8 cellular contexts compared by ENCODE assay signal in genomic region chr2:98608118-98608961, GRCh38. TPM values are rescaled to one million over a fixed set of nuclear protein-coding genes. Genes with fewer than 3 reads are reported as not detected.
DNase-seq lines count a peak whose midpoint lies in the region; ATAC-seq and TF ChIP-seq lines count a peak whose summit lies in the region.

TSS of gene COA5 (minus strand) at chr2:98608512. CDS start at chr2:98608405, 107 bp downstream.
TSS of gene UNC50 (plus strand) at chr2:98608589. CDS start at chr2:98609760, 1,171 bp downstream.

- H3K4me3 ChIP-seq in Peyer's patch, result peak within 1 kb of the TSS; percentile 62 to 85 (median 79)
- H3K4me3 ChIP-seq in esophagus squamous epithelium, result peak within 1 kb of the TSS; percentile 92 to 99 (median 95)

- intact Hi-C loops in esophagus squamous epithelium (cut with DNase I), result loop anchor here (5.0 kb wide), 1 partner anchor 41 kb away; no protein-coding TSS in a partner anchor

- peak within 1 kb of the TSS; percentile 96 for H3K27ac ChIP-seq in KOPT-K1 (ENCODE audit: low read depth, low read length, poor library complexity, severe bottlenecking)
- H3K27ac ChIP-seq in Peyer's patch, result peak within 1 kb of the TSS; percentile 90 to 95 (median 92)
- peak within 1 kb of the TSS; percentile 94 to 97 (median 96) for H3K27ac ChIP-seq in esophagus squamous epithelium

- peak; percentile 71 for DNase-seq in DMS79 (lab: John Stamatoyannopoulos, UW)
- DNase-seq in Peyer's patch, result peak; percentile 85 to 95 (median 93)
- DNase-seq in activated T-cell treated with anti-CD3 and anti-CD28 coated beads, Interleukin-2, amount 50 U/mL, for 48 hours, result peak; percentile 91 to 95
- peak; percentile 33 for DNase-seq in esophagus squamous epithelium (lab: John Stamatoyannopoulos, UW)
- peak; percentile 92 for DNase-seq in myocyte (ENCODE audit: low read depth)
- peak; percentile 68 to 85 for DNase-seq in stimulated activated CD8-positive, alpha-beta memory T cell treated with anti-CD3 and anti-CD28 coated beads, Interleukin-7, amount 100 ng/mL, for 4 hours (ENCODE audit: low read depth in 2 of 2)

- H3K36me3 ChIP-seq in KOPT-K1 (ENCODE audit: insufficient read depth, low read length) (peaks cover 58% of the 10 kb centered on the region), Peyer's patch (peaks cover 0 to 35% (median 0%) of the 10 kb centered on the region in 3 donors), esophagus squamous epithelium (peaks cover 0 to 39% (median 0%) of the 10 kb centered on the region in 3 donors)

- ATAC-seq in GM21786 (IDR thresholded peaks at IDR 0.05; ENCODE audit: unreplicated experiment), result peak; percentile 82

- H3K4me1 ChIP-seq in Peyer's patch, result peaks cover 4 to 54% (median 22%) of the 10 kb centered on the region in 4 donors
- H3K4me1 ChIP-seq in esophagus squamous epithelium, result peaks cover 34 to 66% (median 34%) of the 10 kb centered on the region in 3 donors

- TF ChIP-seq POLR2A in Peyer's patch (IDR thresholded peaks at IDR 0.05) (peak; percentile 80), esophagus squamous epithelium (IDR thresholded peaks at IDR 0.05) (peak in 3 of 4 donors; percentile 69 to 86 (median 85))

- H3K9me3 ChIP-seq in KOPT-K1 (ENCODE audit: insufficient read depth, low read length, poor library complexity, severe bottlenecking) (no peaks in the 10 kb centered on the region), Peyer's patch (no peaks in the 10 kb centered on the region), esophagus squamous epithelium (no peaks in the 10 kb centered on the region)

- H3K27me3 ChIP-seq in Peyer's patch, result no peaks in the 10 kb centered on the region
- no peaks in the 10 kb centered on the region for H3K27me3 ChIP-seq in esophagus squamous epithelium

- peak in 2 of 6 experiments; percentile 13 to 17 for TF ChIP-seq CTCF in Peyer's patch (IDR thresholded peaks at IDR 0.05)
- TF ChIP-seq CTCF in esophagus squamous epithelium (IDR thresholded peaks at IDR 0.05), result peak in 1 of 6 experiments; percentile 13

- WGBS in esophagus squamous epithelium, 2 donors, result 0% methylated on average over 4 to 31 of the region's 92 CpGs

RNA-seq across cellular contexts. Expression of gene COA5, which starts in this region (rescaled TPM):
- 10 to 100 TPM; 18.4 to 32.7 (median 27.2) TPM for total RNA-seq in Peyer's patch
- total RNA-seq in esophagus squamous epithelium, result 10 to 100 TPM; 15.5 to 37.8 (median 19.4) TPM
- total RNA-seq in myocyte, result 49.4 and 52.4 TPM in 2 replicates
- polyA plus RNA-seq in myocyte (2012), result 35.7 TPM

RNA-seq across cellular contexts. Expression of gene UNC50, which starts in this region (rescaled TPM):
- 10 to 100 TPM; 31.1 to 51.7 (median 35.0) TPM for total RNA-seq in Peyer's patch
- 10 to 100 TPM; 18.3 to 49.4 (median 36.3) TPM for total RNA-seq in esophagus squamous epithelium
- 56.5 and 69.1 TPM in 2 replicates for total RNA-seq in myocyte
- polyA plus RNA-seq in myocyte (2012), result 50.0 TPM

Comparison
In these comparisons a context has a peak if more than half of its experiments do, and no peak if none do; other contexts are left out.
1. Peak in every context shown above with its lines: DNase-seq, ATAC-seq, H3K4me3 ChIP-seq and H3K27ac ChIP-seq.
2. DNase-seq: peak in every context shown above with its lines; median percentile 93 in Peyer's patch; 93 in activated T-cell treated with anti-CD3 and anti-CD28 coated beads, Interleukin-2, amount 50 U/mL, for 48 hours; 92 in myocyte; 76 in stimulated activated CD8-positive, alpha-beta memory T cell treated with anti-CD3 and anti-CD28 coated beads, Interleukin-7, amount 100 ng/mL, for 4 hours; 71 in DMS79; 33 in esophagus squamous epithelium.